1 cellular context compared by ENCODE assay signal in genomic region chr16:10936585-10936984, GRCh38.
TF ChIP-seq lines count a peak whose summit lies in the region.

No MANE protein-coding gene starts in this region.

TF ChIP-seq in GM12878, 131 proteins besides CTCF, POLR2A, EP300 and RAD21:
- no peak for TF ChIP-seq CREB1 (IDR thresholded peaks at IDR 0.05; ENCODE audit: low read depth)
- TF ChIP-seq SPI1 (IDR thresholded peaks at IDR 0.05; ENCODE audit: borderline replicate concordance, insufficient read depth, low read depth, low read length), result peak; percentile 28; the same call in 1 of the 2 replicates
